Comparison of ENCODE assay signal across 1 cellular context in the genomic region with DNA sequence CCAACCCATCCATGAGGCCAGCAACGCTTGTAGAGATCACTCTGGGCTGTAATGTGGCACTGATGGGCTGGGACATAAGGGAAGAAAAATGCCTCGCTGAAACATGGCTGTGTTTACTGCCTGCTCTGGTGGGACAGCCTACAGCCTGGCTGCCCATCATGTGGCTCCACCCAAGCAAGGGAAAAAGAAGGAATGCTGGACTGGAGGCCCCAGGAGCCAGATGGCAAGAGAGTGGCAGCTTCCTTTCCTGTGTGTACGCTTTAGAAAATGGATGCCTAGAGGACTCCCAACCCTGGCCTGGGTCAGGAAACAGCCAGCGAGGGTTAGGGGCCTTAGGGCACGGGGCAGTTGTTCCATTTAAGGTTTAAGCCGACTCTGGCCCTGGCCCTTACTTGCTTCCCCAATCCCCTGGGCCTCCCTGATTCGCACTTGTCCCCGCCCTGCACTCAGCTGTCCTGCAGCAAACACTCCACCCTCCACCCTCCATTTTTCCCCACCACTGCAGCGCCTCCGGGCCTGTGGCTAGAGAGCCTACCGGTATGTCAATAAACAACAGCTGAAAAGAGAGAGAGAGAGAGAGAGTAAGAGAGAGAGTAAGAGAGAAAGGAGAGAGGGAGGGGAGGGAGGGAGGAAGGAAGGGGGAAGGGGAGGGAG.
TF ChIP-seq lines count a peak whose summit lies in the region.

No MANE protein-coding gene starts in this region.

TF ChIP-seq in GM23338, 12 proteins besides CTCF, POLR2A, EP300 and RAD21 (continued from another document):
- TF ChIP-seq, protein P1, sequence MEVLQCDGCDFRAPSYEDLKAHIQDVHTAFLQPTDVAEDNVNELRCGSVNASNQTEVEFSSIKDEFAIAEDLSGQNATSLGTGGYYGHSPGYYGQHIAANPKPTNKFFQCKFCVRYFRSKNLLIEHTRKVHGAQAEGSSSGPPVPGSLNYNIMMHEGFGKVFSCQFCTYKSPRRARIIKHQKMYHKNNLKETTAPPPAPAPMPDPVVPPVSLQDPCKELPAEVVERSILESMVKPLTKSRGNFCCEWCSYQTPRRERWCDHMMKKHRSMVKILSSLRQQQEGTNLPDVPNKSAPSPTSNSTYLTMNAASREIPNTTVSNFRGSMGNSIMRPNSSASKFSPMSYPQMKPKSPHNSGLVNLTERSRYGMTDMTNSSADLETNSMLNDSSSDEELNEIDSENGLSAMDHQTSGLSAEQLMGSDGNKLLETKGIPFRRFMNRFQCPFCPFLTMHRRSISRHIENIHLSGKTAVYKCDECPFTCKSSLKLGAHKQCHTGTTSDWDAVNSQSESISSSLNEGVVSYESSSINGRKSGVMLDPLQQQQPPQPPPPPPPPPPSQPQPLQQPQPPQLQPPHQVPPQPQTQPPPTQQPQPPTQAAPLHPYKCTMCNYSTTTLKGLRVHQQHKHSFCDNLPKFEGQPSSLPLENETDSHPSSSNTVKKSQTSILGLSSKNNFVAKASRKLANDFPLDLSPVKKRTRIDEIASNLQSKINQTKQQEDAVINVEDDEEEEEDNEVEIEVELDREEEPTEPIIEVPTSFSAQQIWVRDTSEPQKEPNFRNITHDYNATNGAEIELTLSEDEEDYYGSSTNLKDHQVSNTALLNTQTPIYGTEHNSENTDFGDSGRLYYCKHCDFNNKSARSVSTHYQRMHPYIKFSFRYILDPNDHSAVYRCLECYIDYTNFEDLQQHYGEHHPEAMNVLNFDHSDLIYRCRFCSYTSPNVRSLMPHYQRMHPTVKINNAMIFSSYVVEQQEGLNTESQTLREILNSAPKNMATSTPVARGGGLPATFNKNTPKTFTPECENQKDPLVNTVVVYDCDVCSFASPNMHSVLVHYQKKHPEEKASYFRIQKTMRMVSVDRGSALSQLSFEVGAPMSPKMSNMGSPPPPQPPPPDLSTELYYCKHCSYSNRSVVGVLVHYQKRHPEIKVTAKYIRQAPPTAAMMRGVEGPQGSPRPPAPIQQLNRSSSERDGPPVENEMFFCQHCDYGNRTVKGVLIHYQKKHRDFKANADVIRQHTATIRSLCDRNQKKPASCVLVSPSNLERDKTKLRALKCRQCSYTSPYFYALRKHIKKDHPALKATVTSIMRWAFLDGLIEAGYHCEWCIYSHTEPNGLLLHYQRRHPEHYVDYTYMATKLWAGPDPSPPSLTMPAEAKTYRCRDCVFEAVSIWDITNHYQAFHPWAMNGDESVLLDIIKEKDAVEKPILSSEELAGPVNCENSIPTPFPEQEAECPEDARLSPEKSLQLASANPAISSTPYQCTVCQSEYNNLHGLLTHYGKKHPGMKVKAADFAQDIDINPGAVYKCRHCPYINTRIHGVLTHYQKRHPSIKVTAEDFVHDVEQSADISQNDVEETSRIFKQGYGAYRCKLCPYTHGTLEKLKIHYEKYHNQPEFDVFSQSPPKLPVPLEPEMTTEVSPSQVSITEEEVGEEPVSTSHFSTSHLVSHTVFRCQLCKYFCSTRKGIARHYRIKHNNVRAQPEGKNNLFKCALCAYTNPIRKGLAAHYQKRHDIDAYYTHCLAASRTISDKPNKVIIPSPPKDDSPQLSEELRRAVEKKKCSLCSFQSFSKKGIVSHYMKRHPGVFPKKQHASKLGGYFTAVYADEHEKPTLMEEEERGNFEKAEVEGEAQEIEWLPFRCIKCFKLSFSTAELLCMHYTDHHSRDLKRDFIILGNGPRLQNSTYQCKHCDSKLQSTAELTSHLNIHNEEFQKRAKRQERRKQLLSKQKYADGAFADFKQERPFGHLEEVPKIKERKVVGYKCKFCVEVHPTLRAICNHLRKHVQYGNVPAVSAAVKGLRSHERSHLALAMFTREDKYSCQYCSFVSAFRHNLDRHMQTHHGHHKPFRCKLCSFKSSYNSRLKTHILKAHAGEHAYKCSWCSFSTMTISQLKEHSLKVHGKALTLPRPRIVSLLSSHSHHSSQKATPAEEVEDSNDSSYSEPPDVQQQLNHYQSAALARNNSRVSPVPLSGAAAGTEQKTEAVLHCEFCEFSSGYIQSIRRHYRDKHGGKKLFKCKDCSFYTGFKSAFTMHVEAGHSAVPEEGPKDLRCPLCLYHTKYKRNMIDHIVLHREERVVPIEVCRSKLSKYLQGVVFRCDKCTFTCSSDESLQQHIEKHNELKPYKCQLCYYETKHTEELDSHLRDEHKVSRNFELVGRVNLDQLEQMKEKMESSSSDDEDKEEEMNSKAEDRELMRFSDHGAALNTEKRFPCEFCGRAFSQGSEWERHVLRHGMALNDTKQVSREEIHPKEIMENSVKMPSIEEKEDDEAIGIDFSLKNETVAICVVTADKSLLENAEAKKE (CRISPR knock-in tag; IDR thresholded peaks at IDR 0.05): no peak
TF ChIP-seq in GM23338: peak in this region for 0.
